Comparison of ENCODE assay signal across 14 cellular contexts in the genomic region with DNA sequence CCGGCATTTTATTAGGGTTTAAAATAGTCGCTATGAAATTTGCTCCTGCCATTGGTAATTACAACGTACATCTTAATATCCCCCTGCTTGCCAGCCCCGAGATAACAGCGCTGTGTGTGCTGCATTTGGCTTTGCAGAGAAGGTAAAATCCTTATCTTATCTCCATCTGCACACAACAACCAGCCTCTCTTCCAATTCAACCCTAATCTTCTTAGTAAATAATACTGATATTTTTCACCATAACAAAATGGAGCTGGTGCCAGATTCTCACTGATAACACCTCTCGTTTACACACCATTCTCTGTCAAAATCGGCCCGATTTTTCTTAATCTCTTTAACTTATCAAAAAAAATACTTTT.
A peak's percentile ranks its signal among the peaks of the same experiment; 100 is the strongest.
DNase-seq lines count a peak whose midpoint lies in the region; ATAC-seq and TF ChIP-seq lines count a peak whose summit lies in the region.
"Had no signal": no experiment of that assay in that cellular context is flagged by ENCODE, and none has a peak within 500 bp of the region (broad histone marks: within the 10 kb centered on the region; RNA-seq: fewer than 3 reads in every experiment).

No MANE protein-coding gene starts in this region.

- TF ChIP-seq CTCF in GM13976 (IDR thresholded peaks at IDR 0.05; ENCODE audit: borderline replicate concordance, control extremely low read depth, extremely low read depth, insufficient read depth, missing control alignments) (no peak), VCaP (conservative IDR thresholded peaks at IDR 0.05) (no peak)

- no peaks in the 10 kb centered on the region for H3K36me3 Mint-ChIP-seq in activated T-helper 2 cell treated with anti-CD3 and anti-CD28 coated beads, Interferon-gamma antibody, Interleukin-2, Interleukin-4, amounts not matched to agents 10 μg/mL and 5 μg/mL and 100 μg/mL, durations not matched to agents 14 hours and 24 hours and 36 hours (ENCODE audit: low read depth)
- H3K36me3 Mint-ChIP-seq: CD8-positive, alpha-beta memory T cell had no signal

- peak overlapping the region; percentile 34 for H3K27ac ChIP-seq in VCaP
- H3K27ac ChIP-seq: A549, BLaER1 had no signal

- H3K27me3 Mint-ChIP-seq in activated T-helper 2 cell treated with anti-CD3 and anti-CD28 coated beads, Interferon-gamma antibody, Interleukin-2, Interleukin-4, amounts not matched to agents 10 μg/mL and 5 μg/mL and 100 μg/mL, durations not matched to agents 14 hours and 24 hours and 36 hours (ENCODE audit: low read depth): peaks cover 15% of the 10 kb centered on the region
- H3K27me3 Mint-ChIP-seq: IgD-negative memory B cell had no signal

- H3K9me3 Mint-ChIP-seq in activated T-helper 2 cell treated with anti-CD3 and anti-CD28 coated beads, Interferon-gamma antibody, Interleukin-2, Interleukin-4, amounts not matched to agents 10 μg/mL and 5 μg/mL and 100 μg/mL, durations not matched to agents 14 hours and 24 hours and 36 hours: peaks cover 12% of the 10 kb centered on the region

- in situ Hi-C loops in GM13976 (cut with MboI; ENCODE audit: low sequenced_read_pairs, unreplicated experiment): no loop called here

- no peaks in the 10 kb centered on the region for H3K4me1 Mint-ChIP-seq in activated T-helper 2 cell treated with anti-CD3 and anti-CD28 coated beads, Interferon-gamma antibody, Interleukin-2, Interleukin-4, amounts not matched to agents 10 μg/mL and 5 μg/mL and 100 μg/mL, durations not matched to agents 14 hours and 24 hours and 36 hours (ENCODE audit: low read depth)
- H3K4me1 Mint-ChIP-seq: CD8-positive, alpha-beta memory T cell; IgD-negative memory B cell had no signal

- DNase-seq in GM13976 (ENCODE audit: low spot score): peak; percentile 1
- peak; percentile 69 for DNase-seq in NCI-H146 treated with DMSO at 0.1 percent for 48 hours (lab: John Stamatoyannopoulos, UW; ENCODE audit: unreplicated experiment)
- DNase-seq in activated T-helper 2 cell treated with anti-CD3 and anti-CD28 coated beads, Interferon-gamma antibody, Interleukin-2, Interleukin-4, amounts not matched to agents 10 μg/mL and 5 μg/mL and 100 μg/mL, durations not matched to agents 14 hours and 24 hours and 36 hours (ENCODE audit: low spot score): no peak
- no peak for DNase-seq in DMS 273 treated with DMSO at 0.1 percent for 48 hours (lab: John Stamatoyannopoulos, UW)
- DNase-seq: CD8-positive, alpha-beta memory T cell; DMS79; HCEC 1CT; HFFc6 had no signal

- no peak overlapping the region for H3K4me3 Mint-ChIP-seq in activated T-helper 2 cell treated with anti-CD3 and anti-CD28 coated beads, Interferon-gamma antibody, Interleukin-2, Interleukin-4, amounts not matched to agents 10 μg/mL and 5 μg/mL and 100 μg/mL, durations not matched to agents 14 hours and 24 hours and 36 hours (ENCODE audit: low read depth)
- H3K4me3 Mint-ChIP-seq: CD8-positive, alpha-beta memory T cell; HFFc6; IgD-negative memory B cell had no signal

- no peak for ATAC-seq in GM18909 (IDR thresholded peaks at IDR 0.05; ENCODE audit: poor library complexity, unreplicated experiment)
- ATAC-seq: A549, GM12878 had no signal

- no peak overlapping the region for H3K27ac Mint-ChIP-seq in activated T-helper 2 cell treated with anti-CD3 and anti-CD28 coated beads, Interferon-gamma antibody, Interleukin-2, Interleukin-4, amounts not matched to agents 10 μg/mL and 5 μg/mL and 100 μg/mL, durations not matched to agents 14 hours and 24 hours and 36 hours
- H3K27ac Mint-ChIP-seq: CD8-positive, alpha-beta memory T cell; HFFc6; IgD-negative memory B cell had no signal

- intact Hi-C loops in activated T-helper 2 cell treated with anti-CD3 and anti-CD28 coated beads, Interferon-gamma antibody, Interleukin-2, Interleukin-4, amounts not matched to agents 10 μg/mL and 5 μg/mL and 100 μg/mL, durations not matched to agents 14 hours and 24 hours and 36 hours (cut with micrococcal nuclease): no loop called here

Comparison
In these comparisons a context has a peak if more than half of its experiments do, and no peak if none do; other contexts are left out.
1. DNase-seq: peak in GM13976 (single experiment) and NCI-H146 treated with DMSO at 0.1 percent for 48 hours (single experiment); none in activated T-helper 2 cell treated with anti-CD3 and anti-CD28 coated beads, Interferon-gamma antibody, Interleukin-2, Interleukin-4, amounts not matched to agents 10 μg/mL and 5 μg/mL and 100 μg/mL, durations not matched to agents 14 hours and 24 hours and 36 hours (single experiment) and DMS 273 treated with DMSO at 0.1 percent for 48 hours (single experiment).